ENCODE assay signal across 13 cellular contexts in the genomic region with DNA sequence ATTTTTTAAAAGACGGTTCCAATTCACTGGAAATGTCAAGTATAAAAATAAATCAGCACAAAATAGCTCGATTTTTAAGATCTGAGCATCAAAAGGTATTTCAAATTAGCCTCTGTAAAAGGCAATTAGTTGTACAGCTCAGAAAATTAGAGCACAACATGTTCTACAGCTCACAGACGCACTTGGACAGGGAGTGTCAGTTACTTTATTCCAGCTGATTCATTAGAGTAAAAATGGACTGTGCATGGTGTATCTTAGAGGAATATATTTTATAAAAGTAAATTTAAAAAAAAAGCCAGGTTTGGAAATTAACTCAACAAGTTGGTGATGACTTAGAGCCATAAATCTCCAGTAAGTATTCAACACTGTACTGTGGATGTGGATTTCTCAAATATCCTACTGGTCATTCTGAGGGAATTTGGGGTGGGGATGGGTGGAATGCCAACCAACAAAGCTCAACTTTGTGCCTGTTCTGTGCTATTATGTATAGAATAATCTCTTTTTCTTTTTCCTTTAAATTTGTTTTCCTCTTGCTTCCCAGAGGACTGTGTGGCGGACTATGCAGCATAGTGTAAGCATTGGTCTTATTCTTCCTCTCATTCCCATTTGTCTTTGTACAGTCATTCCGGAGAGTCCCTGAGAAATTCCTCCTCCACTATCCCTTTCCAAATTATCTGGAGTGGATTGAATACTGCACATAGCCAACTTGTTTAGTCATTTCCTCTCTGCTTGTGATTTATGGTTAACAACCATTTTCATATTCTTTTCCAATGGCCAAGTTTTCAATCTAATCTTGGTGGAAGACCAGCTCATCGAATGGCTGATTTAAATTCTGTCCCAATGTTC.
DNase-seq lines count a peak whose midpoint lies in the region; FAIRE-seq and TF ChIP-seq lines count a peak whose summit lies in the region.
"Had no signal": no experiment of that assay in that cellular context is flagged by ENCODE, and none has a peak within 500 bp of the region (broad histone marks: within the 10 kb centered on the region; RNA-seq: fewer than 3 reads in every experiment).

No MANE protein-coding gene starts in this region.

- TF ChIP-seq CTCF in fibroblast of villous mesenchyme (IDR thresholded peaks at IDR 0.05; ENCODE audit: insufficient read depth, low read depth, low read length), result no peak

- H3K27ac ChIP-seq in SJSA1, result peak overlapping the region; percentile 93

- DNase-seq in ELR (ENCODE audit: low read depth) (peak; percentile 95), SJSA1 (ENCODE audit: low read depth in 1 of 2, low spot score in 2 of 2) (peak; percentile 49 to 77), fibroblast of villous mesenchyme (ENCODE audit: low read depth) (peak; percentile 67), renal cortical epithelial cell (ENCODE audit: low read depth) (peak; percentile 76), medulla oblongata (ENCODE audit: extremely low spot score) (no peak), GM19239 (ENCODE audit: insufficient read length, low spot score) (no peak), G401 (ENCODE audit: low spot score) (no peak)
- no peak for DNase-seq in T-helper 2 cell treated with Interferon-gamma antibody and Interleukin-4, amounts not matched to agents 5 μg/mL and 100 μg/mL, for 36 hours (ENCODE audit: low spot score)
- DNase-seq: activated CD8-positive, alpha-beta T cell treated with anti-CD3 and anti-CD28 coated beads for 36 hours; activated naive CD8-positive, alpha-beta T cell treated with anti-CD3 and anti-CD28 coated beads, Interleukin-2, amount 50 U/mL, for 24 hours; erythroblast; SHP77; stimulated activated CD8-positive, alpha-beta memory T cell treated with anti-CD3 and anti-CD28 coated beads, Interleukin-4, amount 100 ng/mL, for 48 hours had no signal

- H3K36me3 ChIP-seq in SJSA1, result no peaks in the 10 kb centered on the region

- no peak for FAIRE-seq in GM19239 (lab: Jason Lieb, UNC)

- H3K4me1 ChIP-seq in SJSA1 (replicated peaks), result peaks cover 38% of the 10 kb centered on the region

- peaks cover 5% of the 10 kb centered on the region for H3K27me3 Mint-ChIP-seq in T-helper 2 cell treated with Interferon-gamma antibody and Interleukin-4, amounts not matched to agents 5 μg/mL and 100 μg/mL, for 36 hours (ENCODE audit: low read depth)
- H3K27me3 Mint-ChIP-seq: activated CD8-positive, alpha-beta T cell treated with anti-CD3 and anti-CD28 coated beads for 36 hours; activated naive CD8-positive, alpha-beta T cell treated with anti-CD3 and anti-CD28 coated beads, Interleukin-2, amount 50 U/mL, for 24 hours had no signal

- in situ Hi-C loops in G401 (cut with HindIII; ENCODE audit: low sequenced_read_pairs), result no loop called here

- no peak overlapping the region for H3K4me3 Mint-ChIP-seq in T-helper 2 cell treated with Interferon-gamma antibody and Interleukin-4, amounts not matched to agents 5 μg/mL and 100 μg/mL, for 36 hours
- H3K4me3 Mint-ChIP-seq: activated CD8-positive, alpha-beta T cell treated with anti-CD3 and anti-CD28 coated beads for 36 hours; activated naive CD8-positive, alpha-beta T cell treated with anti-CD3 and anti-CD28 coated beads, Interleukin-2, amount 50 U/mL, for 24 hours had no signal

- H3K9me3 ChIP-seq in SJSA1 (replicated peaks), result no peaks in the 10 kb centered on the region

- H3K9me3 Mint-ChIP-seq in T-helper 2 cell treated with Interferon-gamma antibody and Interleukin-4, amounts not matched to agents 5 μg/mL and 100 μg/mL, for 36 hours, result no peaks in the 10 kb centered on the region
- H3K9me3 Mint-ChIP-seq: activated CD8-positive, alpha-beta T cell treated with anti-CD3 and anti-CD28 coated beads for 36 hours; activated naive CD8-positive, alpha-beta T cell treated with anti-CD3 and anti-CD28 coated beads, Interleukin-2, amount 50 U/mL, for 24 hours had no signal

- H3K4me3 ChIP-seq in SJSA1 (no peak overlapping the region), fibroblast of villous mesenchyme (ENCODE audit: low read depth, low read length) (no peak overlapping the region)

- no peaks in the 10 kb centered on the region for H3K27me3 ChIP-seq in SJSA1 (replicated peaks)

- no peak overlapping the region for H3K27ac Mint-ChIP-seq in T-helper 2 cell treated with Interferon-gamma antibody and Interleukin-4, amounts not matched to agents 5 μg/mL and 100 μg/mL, for 36 hours
- H3K27ac Mint-ChIP-seq: activated CD8-positive, alpha-beta T cell treated with anti-CD3 and anti-CD28 coated beads for 36 hours; activated naive CD8-positive, alpha-beta T cell treated with anti-CD3 and anti-CD28 coated beads, Interleukin-2, amount 50 U/mL, for 24 hours had no signal

- no peaks in the 10 kb centered on the region for H3K36me3 Mint-ChIP-seq in T-helper 2 cell treated with Interferon-gamma antibody and Interleukin-4, amounts not matched to agents 5 μg/mL and 100 μg/mL, for 36 hours (ENCODE audit: low read depth)

- H3K4me1 Mint-ChIP-seq in T-helper 2 cell treated with Interferon-gamma antibody and Interleukin-4, amounts not matched to agents 5 μg/mL and 100 μg/mL, for 36 hours (ENCODE audit: low read depth), result peaks cover 3% of the 10 kb centered on the region

Comparison
In these comparisons a context has a peak if more than half of its experiments do, and no peak if none do; other contexts are left out.
1. DNase-seq: peak in ELR (single experiment), SJSA1 (2 of 2), fibroblast of villous mesenchyme (single experiment) and renal cortical epithelial cell (single experiment); none in medulla oblongata (single experiment), GM19239 (single experiment), G401 (single experiment) and T-helper 2 cell treated with Interferon-gamma antibody and Interleukin-4, amounts not matched to agents 5 μg/mL and 100 μg/mL, for 36 hours (single experiment).